Comparison of ENCODE assay signal across 34 cellular contexts in genomic region chr3:45341876-45342275, GRCh38.
"Had no signal": no experiment of that assay in that cellular context is flagged by ENCODE, and none has a peak within 500 bp of the region (broad histone marks: within the 10 kb centered on the region; RNA-seq: fewer than 3 reads in every experiment).

No MANE protein-coding gene starts in this region.

- H3K4me2 ChIP-seq: KMS-11 had no signal

- H3K36me3 ChIP-seq: MG63 had no signal

- H3K4me3 ChIP-seq: MG63 had no signal

- H3K9me3 ChIP-seq: MG63 had no signal

- H3K27ac ChIP-seq: KMS-11 had no signal

- DNase-seq: Karpas-422, Kasumi-1, MG63, MM.1S, MV-4-11, NCI-H1048, NCI-H1092, NCI-H1092 treated with DMSO at 0.1 percent for 48 hours, NCI-H1105, NCI-H1105 treated with DMSO at 0.1 percent for 48 hours, NCI-H1417, NCI-H1417 treated with DMSO at 0.1 percent for 48 hours, NCI-H1436, NCI-H1436 treated with DMSO at 0.1 percent for 48 hours, NCI-H146, NCI-H1694, NCI-H1694 treated with DMSO at 0.1 percent for 48 hours, NCI-H187, NCI-H187 treated with DMSO at 0.1 percent for 48 hours, NCI-H1930, NCI-H2029, NCI-H2029 treated with DMSO at 0.1 percent for 48 hours, NCI-H2081, NCI-H2081 treated with DMSO at 0.1 percent for 48 hours, NCI-H2107, NCI-H2171, NCI-H2171 treated with DMSO at 0.1 percent for 48 hours, NCI-H2227 treated with DMSO at 0.1 percent for 48 hours, NCI-H226, NCI-H345, NCI-H446, NCI-H446 treated with DMSO at 0.1 percent for 48 hours, NCI-H510A had no signal

- H3K27me3 ChIP-seq: MG63 had no signal
